In the genomic region with DNA sequence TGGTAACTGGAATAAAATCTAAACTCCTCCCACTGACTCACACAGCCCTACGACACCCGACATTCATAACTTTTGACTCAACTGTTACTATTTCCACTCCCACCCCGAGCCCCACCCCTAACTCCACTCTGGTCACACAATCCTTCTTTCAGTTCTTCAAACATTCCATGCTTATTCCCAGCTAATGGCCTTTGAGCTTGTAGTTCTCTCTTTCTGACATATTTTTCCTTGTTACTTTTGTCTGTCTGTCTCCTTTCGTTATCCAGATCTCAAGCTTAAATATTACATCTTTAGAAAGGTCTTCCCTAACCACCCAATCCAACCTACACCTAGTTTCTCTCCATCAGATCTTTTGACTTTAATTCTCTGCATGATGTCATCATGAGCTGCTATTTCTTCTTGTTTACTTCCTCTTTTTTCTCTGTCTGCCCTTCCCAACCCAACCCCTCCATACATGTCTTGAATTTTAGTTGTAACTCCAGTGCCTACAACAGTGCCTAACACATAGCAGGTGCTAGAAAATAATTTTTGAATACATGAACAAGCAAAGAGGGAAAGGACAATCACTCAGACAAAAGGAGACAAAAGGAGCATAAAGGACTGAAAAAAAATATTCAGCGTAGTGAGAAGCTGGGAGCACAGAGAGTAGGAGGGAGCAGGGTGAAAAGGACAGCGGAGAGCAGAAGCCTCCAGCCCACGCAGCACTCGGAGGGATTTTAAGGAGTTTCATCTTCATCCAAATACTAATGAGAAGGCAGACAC, we compare ENCODE assay signal across 7 cellular contexts.
DNase-seq lines count a peak whose midpoint lies in the region; ATAC-seq and TF ChIP-seq lines count a peak whose summit lies in the region.

No MANE protein-coding gene starts in this region.

- H3K4me3 ChIP-seq in cardiac fibroblast (replicated peaks in 1 of 2; ENCODE audit: low read depth in 2 of 2, low read length in 2 of 2) (peak overlapping the region in 1 of 2 donors; percentile 0), muscle layer of colon (ENCODE audit: low read depth in 1 of 2, low read length in 2 of 2) (peak overlapping the region in 1 of 2 donors; percentile 46)

- peak; percentile 16 for ATAC-seq in GM19463 (IDR thresholded peaks at IDR 0.05; ENCODE audit: unreplicated experiment)
- ATAC-seq in GM18520 (IDR thresholded peaks at IDR 0.05; ENCODE audit: unreplicated experiment) = no peak

- DNase-seq in MV-4-11 (lab: John Stamatoyannopoulos, UW) (peak; percentile 71), cardiac fibroblast (ENCODE audit: low read depth in 2 of 2) (peak; percentile 66 to 84), NCI-H526 treated with DMSO at 0.1 percent for 48 hours (lab: John Stamatoyannopoulos, UW) (no peak), midbrain (lab: John Stamatoyannopoulos, UW) (no peak)

- no peaks in the 10 kb centered on the region for H3K27me3 ChIP-seq in muscle layer of colon (ENCODE audit: control insufficient read depth in 1 of 2, insufficient read depth in 2 of 2, low read length in 2 of 2)

- peak overlapping the region; percentile 68 for H3K27ac ChIP-seq in muscle layer of colon (ENCODE audit: low read depth, low read length)

- H3K9ac ChIP-seq in muscle layer of colon (ENCODE audit: low read length) = peak overlapping the region; percentile 27

- H3K36me3 ChIP-seq in muscle layer of colon (ENCODE audit: insufficient read depth, low read length) = no peaks in the 10 kb centered on the region

- H3K9me3 ChIP-seq in muscle layer of colon (ENCODE audit: low read length) = no peaks in the 10 kb centered on the region

- TF ChIP-seq CTCF in cardiac fibroblast (IDR thresholded peaks at IDR 0.05; ENCODE audit: low read depth, low read length) = no peak

- peaks cover 7% of the 10 kb centered on the region for H3K4me1 ChIP-seq in muscle layer of colon (ENCODE audit: insufficient read depth, low read length)

Comparison
In these comparisons a context has a peak if more than half of its experiments do, and no peak if none do; other contexts are left out.
1. DNase-seq: peak in MV-4-11 (single experiment) and cardiac fibroblast (2 of 2); none in NCI-H526 treated with DMSO at 0.1 percent for 48 hours (single experiment) and midbrain (single experiment).